Comparison of ENCODE assay signal across 19 cellular contexts in genomic region chr1:62706985-62707745, GRCh38.
"Had no signal": no experiment of that assay in that cellular context is flagged by ENCODE, and none has a peak within 500 bp of the region (broad histone marks: within the 10 kb centered on the region; RNA-seq: fewer than 3 reads in every experiment).

No MANE protein-coding gene starts in this region.

- H3K9ac ChIP-seq: parathyroid adenoma had no signal

- H3K27me3 ChIP-seq: adrenal gland, ascending aorta, breast epithelium, esophagus squamous epithelium, gastrocnemius medialis, upper lobe of left lung had no signal

- H3K4me1 ChIP-seq: adrenal gland, ascending aorta, breast epithelium, esophagus squamous epithelium, gastrocnemius medialis, upper lobe of left lung had no signal

- H3K9me3 ChIP-seq: adrenal gland, ascending aorta, breast epithelium, gastrocnemius medialis had no signal

- DNase-seq: activated CD4-positive, alpha-beta T cell treated with anti-CD3 and anti-CD28 coated beads for 1 hour; activated CD4-positive, alpha-beta T cell treated with anti-CD3 and anti-CD28 coated beads, Interleukin-2, amount 50 U/mL, for 1 hour; activated naive CD4-positive, alpha-beta T cell; activated T-cell treated with anti-CD3 and anti-CD28 coated beads, Interleukin-2, amount 50 U/mL, for 1 hour; adrenal gland; esophagus squamous epithelium; gastrocnemius medialis; hypothalamus; midbrain; nephron progenitor cell; stimulated activated CD4-positive, alpha-beta T cell treated with anti-CD3 and anti-CD28 coated beads, Interleukin-15, amount 100 ng/mL, for 24 hours; T-cell had no signal

- ATAC-seq: gastrocnemius medialis; sciatic nerve; stimulated activated memory B cell treated with anti-CD40 and anti-IgM and Interleukin-4, amounts not matched to agents 10 μg/mL and 1 μg/mL and 100 μg/mL, for 72 hours; T-cell had no signal

- H3K4me3 ChIP-seq: adrenal gland, ascending aorta, breast epithelium, esophagus squamous epithelium, gastrocnemius medialis, smooth muscle cell, upper lobe of left lung had no signal

- H3K36me3 ChIP-seq: adrenal gland, ascending aorta, breast epithelium, esophagus squamous epithelium, gastrocnemius medialis, upper lobe of left lung had no signal

- H3K27ac ChIP-seq: adrenal gland, ascending aorta, breast epithelium, esophagus squamous epithelium, gastrocnemius medialis, parathyroid adenoma, upper lobe of left lung had no signal
